Comparison of ENCODE assay signal across 18 cellular contexts in genomic region chrX:100659431-100660137, GRCh38. TPM values are rescaled to one million over a fixed set of nuclear protein-coding genes. Genes with fewer than 3 reads are reported as not detected.
A peak's percentile ranks its signal among the peaks of the same experiment; 100 is the strongest.
DNase-seq lines count a peak whose midpoint lies in the region; ATAC-seq and TF ChIP-seq lines count a peak whose summit lies in the region.
"Had no signal": no experiment of that assay in that cellular context is flagged by ENCODE, and none has a peak within 500 bp of the region (broad histone marks: within the 10 kb centered on the region; RNA-seq: fewer than 3 reads in every experiment).

No MANE protein-coding gene starts in this region.

- H2AFZ ChIP-seq in MM.1S (ENCODE audit: low read length) = no peak overlapping the region

- H3K36me3 ChIP-seq in WERI-Rb-1 (no peaks in the 10 kb centered on the region), subcutaneous abdominal adipose tissue (ENCODE audit: control insufficient read depth in 5 of 5, insufficient read depth in 5 of 5, low read length in 5 of 5) (peaks cover 4 to 16% (median 9%) of the 10 kb centered on the region in 5 donors), MM.1S (replicated peaks; ENCODE audit: insufficient read depth, low read length) (no peaks in the 10 kb centered on the region)
- H3K36me3 ChIP-seq: esophagus squamous epithelium, heart right ventricle had no signal

- peak; percentile 32 for DNase-seq in DMS53 (lab: John Stamatoyannopoulos, UW)
- DNase-seq in DMS53 treated with DMSO at 0.1 percent for 48 hours (lab: John Stamatoyannopoulos, UW; ENCODE audit: unreplicated experiment) = no peak
- no peak for DNase-seq in WERI-Rb-1
- peak; percentile 42 to 49 for DNase-seq in left colon
- no peak for DNase-seq in islet precursor cell
- DNase-seq in MM.1S = no peak
- DNase-seq: 8988T; activated CD4-positive, alpha-beta T cell treated with anti-CD3 and anti-CD28 coated beads for 4 hours; activated naive CD4-positive, alpha-beta T cell treated with anti-CD3 and anti-CD28 coated beads for 36 hours; esophagus squamous epithelium; heart right ventricle; nucleus accumbens; SIG-M5; T-helper 9 cell; trophoblast cell had no signal

- H4K20me1 ChIP-seq in MM.1S (ENCODE audit: insufficient read depth, low read length) = no peaks in the 10 kb centered on the region

- ATAC-seq in left colon (peak; percentile 86), GM19328 (IDR thresholded peaks at IDR 0.05; ENCODE audit: unreplicated experiment) (no peak)
- ATAC-seq: stimulated activated effector memory CD8-positive, alpha-beta T cell treated with anti-CD3 and anti-CD28 coated beads, Interleukin-12 subunit alpha, Interleukin-12 subunit beta, amount 100 ng/mL, for 72 hours had no signal

- H3F3A ChIP-seq in MM.1S (ENCODE audit: insufficient read depth, low read length) = no peaks in the 10 kb centered on the region

- H3K4me1 ChIP-seq in subcutaneous abdominal adipose tissue (ENCODE audit: control insufficient read depth in 5 of 5, insufficient read depth in 5 of 5, low read length in 5 of 5) = peaks cover 1 to 13% (median 8%) of the 10 kb centered on the region in 5 donors
- H3K4me1 ChIP-seq in MM.1S (ENCODE audit: low read length) = no peaks in the 10 kb centered on the region

- H3K9me3 ChIP-seq in WERI-Rb-1 (ENCODE audit: severe bottlenecking) (no peaks in the 10 kb centered on the region), subcutaneous abdominal adipose tissue (ENCODE audit: control insufficient read depth in 5 of 5, low read length in 5 of 5) (no peaks in the 10 kb centered on the region), MM.1S (replicated peaks; ENCODE audit: insufficient read depth, low read length) (no peaks in the 10 kb centered on the region)
- H3K9me3 ChIP-seq: esophagus squamous epithelium, heart right ventricle had no signal

- no peak overlapping the region for H3K27ac ChIP-seq in WERI-Rb-1
- H3K27ac ChIP-seq in subcutaneous abdominal adipose tissue (ENCODE audit: low read depth, low read length) = peak overlapping the region; percentile 81
- H3K27ac ChIP-seq in MM.1S (ENCODE audit: low read length) = no peak overlapping the region

- TF ChIP-seq CTCF in WERI-Rb-1 (IDR thresholded peaks at IDR 0.05; ENCODE audit: low read depth, low read length) = peak; percentile 10; the same call in 1 of the 2 replicates
- TF ChIP-seq CTCF in MM.1S (IDR thresholded peaks at IDR 0.05; ENCODE audit: low read length) = no peak

- no peaks in the 10 kb centered on the region for H3K9me2 ChIP-seq in MM.1S (replicated peaks; ENCODE audit: insufficient read depth, low read length)

- H3K4me3 ChIP-seq in WERI-Rb-1 (ENCODE audit: low read depth, low read length) (no peak overlapping the region), subcutaneous abdominal adipose tissue (ENCODE audit: low read depth in 1 of 5, low read length in 5 of 5) (no peak overlapping the region), MM.1S (ENCODE audit: low read length) (no peak overlapping the region)
- H3K4me3 ChIP-seq: esophagus squamous epithelium, heart right ventricle had no signal

- H3K4me2 ChIP-seq in MM.1S (ENCODE audit: low read depth, low read length) = no peak overlapping the region

- no peaks in the 10 kb centered on the region for H3K79me2 ChIP-seq in MM.1S (ENCODE audit: low read length)

- H3K9ac ChIP-seq in subcutaneous abdominal adipose tissue (ENCODE audit: low read length in 5 of 5) = peak overlapping the region in 1 of 5 donors; percentile 43
- no peak overlapping the region for H3K9ac ChIP-seq in MM.1S (ENCODE audit: low read length)

- H3K27me3 ChIP-seq in WERI-Rb-1 (ENCODE audit: insufficient read depth, low read depth, severe bottlenecking) = no peaks in the 10 kb centered on the region
- H3K27me3 ChIP-seq in subcutaneous abdominal adipose tissue (ENCODE audit: control insufficient read depth in 5 of 5, insufficient read depth in 4 of 5, low read length in 5 of 5) = peaks cover 0 to 14% (median 5%) of the 10 kb centered on the region in 5 donors
- H3K27me3 ChIP-seq in MM.1S (replicated peaks; ENCODE audit: insufficient read depth, low read length) = 0 out of 2 replicates have a peak, but pooled peaks cover 6% of the 10 kb centered on the region
- H3K27me3 ChIP-seq: esophagus squamous epithelium had no signal

- intact Hi-C loops in left colon (cut with DNase I, micrococcal nuclease) = no loop called here

RNA-seq across cellular contexts. Expression of gene SRPX2, which starts 15.6 kb away (rescaled TPM):
- total RNA-seq in left colon = 10 to 100 TPM in 1 of 2 donors, 1 to 10 TPM in 1; 4.5 to 10.5 TPM
- total RNA-seq: activated naive CD4-positive, alpha-beta T cell treated with anti-CD3 and anti-CD28 coated beads for 36 hours had no signal

RNA-seq across cellular contexts. Expression of gene TSPAN6, which starts 23.0 kb away (rescaled TPM):
- total RNA-seq in left colon = 100 to 1,000 TPM in 1 of 2 donors, 10 to 100 TPM in 1; 93.9 to 154 TPM

Comparison
In these comparisons a context has a peak if more than half of its experiments do, and no peak if none do; other contexts are left out.
1. DNase-seq: peak in DMS53 (single experiment) and left colon (2 of 2); none in DMS53 treated with DMSO at 0.1 percent for 48 hours (single experiment), WERI-Rb-1 (single experiment), islet precursor cell (single experiment) and MM.1S (single experiment).